Comparison of ENCODE assay signal across 33 cellular contexts in the genomic region with DNA sequence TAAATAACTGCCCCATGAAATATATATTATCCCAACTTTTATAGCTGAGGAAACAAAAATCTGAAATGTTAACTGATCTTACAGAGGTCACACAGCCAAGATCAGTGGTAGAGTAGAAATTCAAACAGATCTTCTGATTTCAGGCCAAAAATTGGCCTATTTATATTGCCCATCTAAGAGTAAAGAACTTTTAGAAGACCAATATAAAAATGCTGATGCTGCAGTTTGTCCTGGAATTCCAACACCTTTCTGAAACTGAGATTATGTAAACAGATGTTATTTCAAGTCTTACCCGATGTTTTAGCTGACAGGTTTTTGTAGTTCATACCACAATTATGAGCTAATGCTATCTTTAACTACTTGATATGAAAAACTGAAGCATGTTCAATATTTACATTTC. TPM values are rescaled to one million over a fixed set of nuclear protein-coding genes. Genes with fewer than 3 reads are reported as not detected.
"Had no signal": no experiment of that assay in that cellular context is flagged by ENCODE, and none has a peak within 500 bp of the region (broad histone marks: within the 10 kb centered on the region; RNA-seq: fewer than 3 reads in every experiment).

No MANE protein-coding gene starts in this region.

- H3K9me3 ChIP-seq: Peyer's patch had no signal

- H3K27me3 ChIP-seq: brain microvascular endothelial cell, Peyer's patch had no signal

- H3K4me1 ChIP-seq: Peyer's patch had no signal

- ATAC-seq: activated naive CD8-positive, alpha-beta T cell treated with anti-CD3 and anti-CD28 coated beads, Interleukin-2, amount 50 U/mL, for 24 hours; activated T-cell treated with anti-CD3 and anti-CD28 coated beads, Interleukin-2, amount 50 U/mL, for 4 hours; Right ventricle myocardium inferior had no signal

- DNase-seq: activated B cell treated with CpG ODN at 0.5 μM for 24 hours; activated CD4-positive, alpha-beta memory T cell treated with anti-CD3 and anti-CD28 coated beads for 36 hours; activated CD4-positive, alpha-beta T cell treated with anti-CD3 and anti-CD28 coated beads for 4 hours; activated CD4-positive, alpha-beta T cell treated with anti-CD3 and anti-CD28 coated beads, Interleukin-2, amount 50 U/mL, for 1 hour; activated CD4-positive, CD25-positive, alpha-beta regulatory T cell treated with anti-CD3 and anti-CD28 coated beads, Interleukin-2, amount 50 U/mL, for 72 hours; activated CD8-positive, alpha-beta memory T cell treated with anti-CD3 and anti-CD28 coated beads, Interleukin-2, amount 50 U/mL, for 4 hours; activated naive CD4-positive, alpha-beta T cell treated with anti-CD3 and anti-CD28 coated beads, Interleukin-2, amount 10 ng/mL, durations not matched to agents 7 days and 5 days; activated naive CD8-positive, alpha-beta T cell treated with anti-CD3 and anti-CD28 coated beads, Interleukin-2, amount 50 U/mL, for 24 hours; activated T-cell treated with anti-CD3 and anti-CD28 coated beads for 4 hours; activated T-cell treated with anti-CD3 and anti-CD28 coated beads, Interleukin-2, amount 50 U/mL, for 4 hours; aorta; brain microvascular endothelial cell; central memory CD4-positive, alpha-beta T cell; NCI-H1105; NCI-H1417 treated with DMSO at 0.1 percent for 48 hours; NCI-H1694; NCI-H1930; NCI-H2081 treated with DMSO at 0.1 percent for 48 hours; NCI-H226; NCI-H446 treated with DMSO at 0.1 percent for 48 hours; NCI-H524; NCI-H69; NCI-H82; Peyer's patch; SW 1271; T-helper 1 cell; T-helper 2 cell; T-helper 9 cell had no signal

- H3K4me3 ChIP-seq: Peyer's patch had no signal

- H3K27ac ChIP-seq: brain microvascular endothelial cell, Peyer's patch, RWPE1, VCaP had no signal

- H3K36me3 ChIP-seq: brain microvascular endothelial cell, Peyer's patch had no signal

RNA-seq across cellular contexts. Expression of a gene that starts 51.1 kb away (rescaled TPM):
- total RNA-seq: activated B cell treated with CpG ODN at 0.5 μM for 24 hours; activated CD4-positive, alpha-beta memory T cell treated with anti-CD3 and anti-CD28 coated beads for 36 hours; activated T-cell treated with anti-CD3 and anti-CD28 coated beads, Interleukin-2, amount 50 U/mL, for 4 hours; activated T-helper 1 cell treated with anti-CD3 and anti-CD28 coated beads, Interleukin-12 subunit alpha, Interleukin-12 subunit beta, Interleukin-2, Interleukin-4 antibody, amounts not matched to agents 30 ng/mL and 10 ng/mL and 1 ng/mL, durations not matched to agents 14 hours and 24 hours and 36 hours; aorta; cerebellum; Peyer's patch; Right ventricle myocardium inferior had no signal
